ENCODE assay signal across 9 cellular contexts in genomic region chr10:109695988-109696387, GRCh38.
"Had no signal": no experiment of that assay in that cellular context is flagged by ENCODE, and none has a peak within 500 bp of the region (broad histone marks: within the 10 kb centered on the region; RNA-seq: fewer than 3 reads in every experiment).

No MANE protein-coding gene starts in this region.

- H3K4me3 ChIP-seq: GM23248, HAP-1 had no signal

- H3K9ac ChIP-seq: GM23248 had no signal

- H3K36me3 ChIP-seq: HAP-1 had no signal

- ATAC-seq: HCT116, HepG2 had no signal

- DNase-seq: GM23248, GOT3, H7, HFFc6, KBM-7 had no signal

- H3K4me1 ChIP-seq: HAP-1 had no signal

- H3K27ac ChIP-seq: GM23248, HL-60 had no signal

- H3K9me3 ChIP-seq: HAP-1 had no signal
